Comparison of ENCODE assay signal across 3 cellular contexts in the genomic region with DNA sequence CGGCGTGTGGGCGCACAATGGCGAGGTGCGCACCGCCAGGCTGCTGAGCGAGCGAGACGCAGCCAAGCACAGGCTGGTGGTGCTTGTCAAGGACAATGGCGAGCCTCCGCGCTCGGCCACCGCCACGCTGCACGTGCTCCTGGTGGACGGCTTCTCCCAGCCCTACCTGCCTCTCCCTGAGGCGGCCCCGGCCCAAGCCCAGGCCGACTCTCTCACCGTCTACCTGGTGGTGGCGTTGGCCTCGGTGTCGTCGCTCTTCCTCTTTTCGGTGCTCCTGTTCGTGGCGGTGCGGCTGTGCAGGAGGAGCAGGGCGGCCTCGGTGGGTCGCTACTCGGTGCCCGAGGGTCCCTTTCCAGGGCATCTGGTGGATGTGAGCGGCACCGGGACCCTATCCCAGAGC. TPM values are rescaled to one million over a fixed set of nuclear protein-coding genes. Genes with fewer than 3 reads are reported as not detected.
"Had no signal": no experiment of that assay in that cellular context is flagged by ENCODE, and none has a peak within 500 bp of the region (broad histone marks: within the 10 kb centered on the region; RNA-seq: fewer than 3 reads in every experiment).

No MANE protein-coding gene starts in this region.

RNA-seq across cellular contexts. Expression of a gene that starts 2.2 kb away (rescaled TPM):
- total RNA-seq: mononuclear cell; naive thymus-derived CD4-positive, alpha-beta T cell had no signal

RNA-seq across cellular contexts. Expression of a gene that starts 20.3 kb away (rescaled TPM):
- total RNA-seq: naive thymus-derived CD4-positive, alpha-beta T cell had no signal

RNA-seq across cellular contexts. Expression of a gene that starts 25.5 kb away (rescaled TPM):
- total RNA-seq: left lobe of liver; mononuclear cell; naive thymus-derived CD4-positive, alpha-beta T cell had no signal

RNA-seq across cellular contexts. Expression of a gene that starts 30.1 kb away (rescaled TPM):
- total RNA-seq: mononuclear cell had no signal
